1 cellular context compared by ENCODE assay signal in the genomic region with DNA sequence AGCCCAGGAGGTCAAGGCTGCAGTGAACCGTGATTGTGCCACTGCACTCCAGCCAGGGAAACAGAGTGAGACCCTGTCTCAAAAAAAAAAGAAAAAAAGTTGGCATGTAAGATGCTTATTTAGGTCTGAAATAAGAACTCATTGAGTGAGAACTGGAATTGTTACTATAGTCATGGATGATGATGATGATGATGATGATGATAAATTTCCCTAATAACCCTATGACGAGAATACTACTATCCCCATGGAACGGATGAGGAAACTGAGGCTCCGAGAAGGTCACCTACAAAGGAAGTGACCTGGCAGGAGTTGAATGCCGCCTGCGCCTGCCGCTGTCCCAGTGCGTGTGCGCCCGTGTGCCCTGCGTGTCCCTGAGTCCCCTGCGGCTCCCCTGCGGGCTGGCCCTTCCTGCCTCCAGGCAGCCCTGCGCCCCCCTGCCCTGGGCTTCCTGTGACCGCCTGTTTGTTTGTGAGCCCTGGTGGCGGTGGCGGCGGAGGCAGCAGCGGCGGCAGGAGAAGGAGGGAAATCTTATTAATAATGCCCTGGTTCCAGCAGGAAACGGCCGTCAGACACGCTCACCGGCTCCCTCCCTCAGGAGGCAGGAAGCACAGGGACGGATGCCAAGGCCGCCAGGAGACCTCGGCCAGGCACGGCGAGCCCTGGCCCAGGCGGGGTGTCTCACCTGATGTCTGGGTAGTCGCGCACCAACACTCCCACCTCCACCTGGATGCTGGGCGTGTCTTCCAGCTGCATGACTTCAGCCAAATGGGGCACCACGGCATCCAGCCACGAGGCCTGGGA.
TF ChIP-seq lines count a peak whose summit lies in the region.

No MANE protein-coding gene starts in this region.

TF ChIP-seq in Ishikawa, 13 proteins besides CTCF, POLR2A, EP300 and RAD21 (continued from another document):
- TF ChIP-seq NFIC (IDR thresholded peaks at IDR 0.05) (peak; percentile 68), FOXM1 (IDR thresholded peaks at IDR 0.05; ENCODE audit: borderline replicate concordance, low read depth) (no peak), TAF1 (IDR thresholded peaks at IDR 0.05; ENCODE audit: low read depth) (no peak), CEBPB (IDR thresholded peaks at IDR 0.05) (no peak; the same call in 1 of the 2 replicates), CREB1 (IDR thresholded peaks at IDR 0.05; ENCODE audit: low read depth) (no peak), YY1 (IDR thresholded peaks at IDR 0.05; ENCODE audit: low read depth) (no peak)
- TF ChIP-seq, protein P1, sequence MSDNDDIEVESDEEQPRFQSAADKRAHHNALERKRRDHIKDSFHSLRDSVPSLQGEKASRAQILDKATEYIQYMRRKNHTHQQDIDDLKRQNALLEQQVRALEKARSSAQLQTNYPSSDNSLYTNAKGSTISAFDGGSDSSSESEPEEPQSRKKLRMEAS (IDR thresholded peaks at IDR 0.05): peak; percentile 59
